Comparison of ENCODE assay signal across 1 cellular context in genomic region chr10:49115796-49116508, GRCh38.
TF ChIP-seq lines count a peak whose summit lies in the region.

No MANE protein-coding gene starts in this region.

TF ChIP-seq in IMR-90, 13 proteins besides CTCF, POLR2A, EP300 and RAD21 (continued from another document):
- TF ChIP-seq ELK1 (IDR thresholded peaks at IDR 0.05; ENCODE audit: borderline replicate concordance, low read depth, low read length) (no peak), FOS (IDR thresholded peaks at IDR 0.05; ENCODE audit: low read depth, low read length) (no peak), MXI1 (IDR thresholded peaks at IDR 0.05; ENCODE audit: borderline replicate concordance, low read depth, low read length) (no peak), BHLHE40 (IDR thresholded peaks at IDR 0.05; ENCODE audit: low read depth, low read length) (no peak), RCOR1 (IDR thresholded peaks at IDR 0.05; ENCODE audit: insufficient replicate concordance, low read length) (no peak), RFX5 (IDR thresholded peaks at IDR 0.05; ENCODE audit: low read depth, low read length) (no peak), NFE2L2 (IDR thresholded peaks at IDR 0.05; ENCODE audit: low read depth, low read length) (no peak), CEBPB (IDR thresholded peaks at IDR 0.05; ENCODE audit: low read depth, low read length) (no peak)
TF ChIP-seq in IMR-90: peak in this region for 0.
